ENCODE assay signal across 8 cellular contexts in genomic region chr9:16726718-16727451, GRCh38.
DNase-seq lines count a peak whose midpoint lies in the region; ATAC-seq and TF ChIP-seq lines count a peak whose summit lies in the region.

No MANE protein-coding gene starts in this region.

- H3K4me3 ChIP-seq in LNCaP clone FGC (ENCODE audit: low read depth, low read length), result peak overlapping the region; percentile 41

- peak overlapping the region; percentile 42 for H3K4me3 Mint-ChIP-seq in activated naive CD8-positive, alpha-beta T cell treated with anti-CD3 and anti-CD28 coated beads for 36 hours

- no peak overlapping the region for H3K27ac Mint-ChIP-seq in activated naive CD8-positive, alpha-beta T cell treated with anti-CD3 and anti-CD28 coated beads for 36 hours

- intact Hi-C loops in Right ventricle myocardium superior (cut with DNase I), result no loop called here

- DNase-seq in D341Med (ENCODE audit: low spot score) (peak; percentile 68), LNCaP clone FGC (ENCODE audit: low read depth) (no peak), Right ventricle myocardium superior (peak; percentile 86), omental fat pad (ENCODE audit: low spot score) (peak; percentile 58), HuH-7 (ENCODE audit: low spot score) (no peak)
- peak; percentile 12 for DNase-seq in activated naive CD8-positive, alpha-beta T cell treated with anti-CD3 and anti-CD28 coated beads for 36 hours

- peaks cover 48% of the 10 kb centered on the region for H3K27me3 Mint-ChIP-seq in activated naive CD8-positive, alpha-beta T cell treated with anti-CD3 and anti-CD28 coated beads for 36 hours

- no peaks in the 10 kb centered on the region for H3K9me3 Mint-ChIP-seq in activated naive CD8-positive, alpha-beta T cell treated with anti-CD3 and anti-CD28 coated beads for 36 hours

- no peak for TF ChIP-seq CTCF in LNCaP clone FGC (IDR thresholded peaks at IDR 0.05; ENCODE audit: control insufficient read depth, extremely low read depth, insufficient read depth)
- TF ChIP-seq CTCF in omental fat pad (IDR thresholded peaks at IDR 0.05), result no peak

- peaks cover 9% of the 10 kb centered on the region for H3K4me1 Mint-ChIP-seq in activated naive CD8-positive, alpha-beta T cell treated with anti-CD3 and anti-CD28 coated beads for 36 hours

- ATAC-seq in Right ventricle myocardium superior (ENCODE audit: poor library complexity) (peak; percentile 90), omental fat pad (ENCODE audit: low FRiP score) (peak; percentile 91), GM21447 (IDR thresholded peaks at IDR 0.05; ENCODE audit: unreplicated experiment) (no peak), HG03378 (IDR thresholded peaks at IDR 0.05; ENCODE audit: unreplicated experiment) (no peak)

- no peaks in the 10 kb centered on the region for H3K36me3 Mint-ChIP-seq in activated naive CD8-positive, alpha-beta T cell treated with anti-CD3 and anti-CD28 coated beads for 36 hours

Comparison
In these comparisons a context has a peak if more than half of its experiments do, and no peak if none do; other contexts are left out.
1. DNase-seq: peak in D341Med (single experiment), activated naive CD8-positive, alpha-beta T cell treated with anti-CD3 and anti-CD28 coated beads for 36 hours (single experiment), Right ventricle myocardium superior (single experiment) and omental fat pad (single experiment); none in LNCaP clone FGC (single experiment) and HuH-7 (single experiment).
2. ATAC-seq: peak in Right ventricle myocardium superior (single experiment) and omental fat pad (single experiment); none in GM21447 (single experiment) and HG03378 (single experiment).